ENCODE assay signal across 21 cellular contexts in the genomic region with DNA sequence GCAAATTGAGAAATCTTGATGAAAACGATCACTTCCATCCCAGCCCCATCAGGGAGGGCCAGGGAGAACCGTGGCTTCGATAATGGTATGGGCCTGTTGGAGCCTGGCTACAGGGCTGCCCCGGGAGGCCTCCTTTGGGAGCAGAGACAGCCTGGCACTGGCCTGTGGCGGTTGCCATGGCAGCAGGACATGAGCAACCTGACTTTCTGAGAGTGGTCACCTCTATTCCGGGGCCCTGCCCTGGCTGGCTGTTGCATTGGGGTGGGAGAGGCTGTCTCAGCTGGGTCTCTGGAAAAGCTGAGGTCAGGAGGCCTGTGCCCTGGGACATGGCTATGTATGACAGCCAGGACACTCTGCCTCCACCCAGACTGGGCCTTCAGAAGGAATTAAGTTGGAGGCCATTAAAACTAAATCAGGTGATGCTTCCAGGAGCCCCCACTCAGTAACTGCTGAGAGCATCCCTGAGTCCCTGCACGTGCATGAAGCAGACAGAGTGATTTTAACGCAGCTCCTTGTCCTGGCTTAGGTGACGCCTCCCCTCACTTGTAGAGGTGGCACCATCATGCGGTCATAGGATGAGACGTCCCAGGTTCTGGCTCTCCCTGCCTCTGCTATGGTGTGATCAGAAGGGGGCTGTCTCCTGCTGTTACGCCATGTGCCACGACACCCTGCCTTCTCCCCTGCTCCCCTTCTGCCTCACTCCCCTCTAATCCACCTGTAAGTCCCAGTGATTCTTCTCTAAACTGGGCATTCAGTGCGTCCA.
A peak's percentile ranks its signal among the peaks of the same experiment; 100 is the strongest.
DNase-seq lines count a peak whose midpoint lies in the region; ATAC-seq, FAIRE-seq and TF ChIP-seq lines count a peak whose summit lies in the region.
"Had no signal": no experiment of that assay in that cellular context is flagged by ENCODE, and none has a peak within 500 bp of the region (broad histone marks: within the 10 kb centered on the region; RNA-seq: fewer than 3 reads in every experiment).

No MANE protein-coding gene starts in this region.

- H3K36me3 ChIP-seq in RWPE2 (ENCODE audit: low read depth) (no peaks in the 10 kb centered on the region), kidney (ENCODE audit: control insufficient read depth in 1 of 2, insufficient read depth in 2 of 2, low read length in 2 of 2) (no peaks in the 10 kb centered on the region)

- intact Hi-C loops in kidney (cut with DNase I), result no loop called here

- H3K4me1 ChIP-seq in RWPE2 (ENCODE audit: insufficient read depth, poor library complexity, severe bottlenecking) (peaks cover 3% of the 10 kb centered on the region), kidney (ENCODE audit: control insufficient read depth in 1 of 2, insufficient read depth in 1 of 2, low read depth in 1 of 2, low read length in 2 of 2) (peaks cover 0 to 3% of the 10 kb centered on the region in 2 donors)

- TF ChIP-seq CTCF in RWPE2 (IDR thresholded peaks at IDR 0.05; ENCODE audit: poor library complexity, severe bottlenecking) (no peak), kidney (IDR thresholded peaks at IDR 0.05; ENCODE audit: borderline replicate concordance, extremely low read depth, insufficient read depth) (no peak)

- H3K9ac ChIP-seq in kidney (ENCODE audit: low read length in 2 of 2), result no peak overlapping the region

- no peak overlapping the region for H3K27ac ChIP-seq in RWPE2 (ENCODE audit: poor library complexity, severe bottlenecking)
- H3K27ac ChIP-seq in kidney (ENCODE audit: low read depth in 2 of 2, low read length in 2 of 2), result no peak overlapping the region
- H3K27ac ChIP-seq: C4-2B had no signal

- ATAC-seq in RWPE2 (ENCODE audit: low read depth) (no peak), GM18519 (IDR thresholded peaks at IDR 0.05; ENCODE audit: low FRiP score, unreplicated experiment) (no peak)
- ATAC-seq: GM12878 had no signal

- H3K27me3 ChIP-seq in RWPE2 (ENCODE audit: insufficient read depth, poor library complexity, severe bottlenecking), result no peaks in the 10 kb centered on the region

- H3K9me3 ChIP-seq in RWPE2 (ENCODE audit: severe bottlenecking) (no peaks in the 10 kb centered on the region), kidney (ENCODE audit: control insufficient read depth in 1 of 2, low read length in 2 of 2) (no peaks in the 10 kb centered on the region)

- H3K4me3 ChIP-seq in RWPE2 (ENCODE audit: severe bottlenecking), result no peak overlapping the region
- no peak overlapping the region for H3K4me3 ChIP-seq in kidney (ENCODE audit: low read length in 2 of 2)
- H3K4me3 ChIP-seq: GM12878 had no signal

- no peak for FAIRE-seq in kidney (lab: Jason Lieb, UNC)
- FAIRE-seq: A204.1, GM12878, GM18507, HTR-8/SVneo, RCC 7860 had no signal

- peak; percentile 22 for DNase-seq in NCI-H748 (lab: John Stamatoyannopoulos, UW; ENCODE audit: unreplicated experiment)
- DNase-seq in NCI-H748 treated with DMSO at 0.1 percent for 48 hours (lab: John Stamatoyannopoulos, UW), result no peak
- DNase-seq in RWPE2 (ENCODE audit: low spot score), result peak; percentile 60
- DNase-seq in kidney, result peak; percentile 29
- peak; percentile 17 for DNase-seq in stimulated activated CD8-positive, alpha-beta memory T cell treated with anti-CD3 and anti-CD28 coated beads, Interleukin-4, amount 100 ng/mL, for 48 hours
- DNase-seq in activated gamma-delta T cell (lab: John Stamatoyannopoulos, UW), result no peak
- no peak for DNase-seq in NCI-H2029 treated with DMSO at 0.1 percent for 48 hours (lab: John Stamatoyannopoulos, UW)
- DNase-seq: COR-L47, HCEC 1CT, MV-4-11, NCI-H146, NCI-H2107, NCI-H774, SIG-M5 had no signal

Comparison
In these comparisons a context has a peak if more than half of its experiments do, and no peak if none do; other contexts are left out.
1. DNase-seq: peak in NCI-H748 (single experiment), RWPE2 (single experiment), kidney (single experiment) and stimulated activated CD8-positive, alpha-beta memory T cell treated with anti-CD3 and anti-CD28 coated beads, Interleukin-4, amount 100 ng/mL, for 48 hours (single experiment); none in NCI-H748 treated with DMSO at 0.1 percent for 48 hours (single experiment), activated gamma-delta T cell (single experiment) and NCI-H2029 treated with DMSO at 0.1 percent for 48 hours (single experiment).